ENCODE assay signal across 1 cellular context in the genomic region with DNA sequence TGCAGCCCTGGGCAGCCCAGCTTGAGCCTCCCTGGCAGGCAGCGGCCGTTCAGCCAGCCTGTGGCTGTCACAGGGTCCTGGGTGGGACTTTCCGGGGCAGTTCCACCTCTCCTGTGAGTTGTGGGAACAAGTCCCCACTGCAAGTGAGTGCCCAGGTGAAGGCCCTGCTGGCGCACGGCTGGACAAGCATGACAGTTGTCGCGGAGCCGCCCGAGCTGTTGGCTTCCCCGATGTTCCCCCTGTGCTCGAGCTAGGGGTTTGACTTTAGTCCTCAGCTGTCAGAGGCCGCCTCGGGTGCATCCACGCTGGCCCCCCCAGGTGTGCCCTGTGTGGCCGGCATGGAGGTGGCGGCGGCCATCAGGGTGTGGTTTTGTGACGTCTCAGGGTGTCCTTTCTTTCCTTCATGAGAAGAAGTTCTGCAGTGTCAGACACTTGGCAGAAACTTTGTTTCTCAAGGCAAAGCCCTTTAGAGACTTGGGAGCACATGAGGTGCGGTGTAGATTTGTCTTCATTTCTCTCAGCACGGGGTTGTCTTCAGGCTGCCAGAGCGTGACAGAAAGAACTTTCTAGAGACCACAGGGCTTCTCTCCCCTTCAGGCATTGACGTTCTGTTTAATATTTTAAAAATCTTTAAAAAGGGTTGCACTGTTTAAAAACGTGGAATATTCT.
TF ChIP-seq lines count a peak whose summit lies in the region.

No MANE protein-coding gene starts in this region.

TF ChIP-seq in GM23338, 12 proteins besides CTCF, POLR2A, EP300 and RAD21:
- no peak for TF ChIP-seq POLR2AphosphoS5 (IDR thresholded peaks at IDR 0.05; ENCODE audit: low read depth)
